Comparison of ENCODE assay signal across 10 cellular contexts in the genomic region with DNA sequence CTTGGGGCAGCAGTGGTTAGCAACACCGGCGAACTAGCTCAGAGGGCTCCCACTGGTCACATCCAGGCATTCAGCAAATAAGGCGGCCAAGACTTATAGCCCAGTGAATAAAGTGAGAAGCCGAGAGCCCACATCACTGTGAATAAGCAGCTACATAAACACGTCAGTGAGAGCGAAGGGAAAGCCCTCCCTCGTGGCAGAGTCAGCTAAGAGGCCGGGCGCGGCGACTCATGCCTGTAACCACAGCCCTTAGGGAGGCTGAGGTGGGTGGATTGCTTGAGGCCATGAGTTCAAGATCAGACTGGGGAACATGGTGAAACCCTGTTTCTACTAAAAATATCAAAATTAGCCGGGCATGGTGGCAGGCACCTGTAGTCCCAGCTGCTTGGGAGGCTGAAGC. TPM values are rescaled to one million over a fixed set of nuclear protein-coding genes. Genes with fewer than 3 reads are reported as not detected.
A peak's percentile ranks its signal among the peaks of the same experiment; 100 is the strongest.
DNase-seq lines count a peak whose midpoint lies in the region; ATAC-seq and TF ChIP-seq lines count a peak whose summit lies in the region.
"Had no signal": no experiment of that assay in that cellular context is flagged by ENCODE, and none has a peak within 500 bp of the region (broad histone marks: within the 10 kb centered on the region; RNA-seq: fewer than 3 reads in every experiment).

No MANE protein-coding gene starts in this region.

- H3K27me3 ChIP-seq in AG04450 (ENCODE audit: control insufficient read depth, insufficient read depth, low read length) (no peaks in the 10 kb centered on the region), right atrium auricular region (no peaks in the 10 kb centered on the region)
- no peaks in the 10 kb centered on the region for H3K27me3 ChIP-seq in naive thymus-derived CD4-positive, alpha-beta T cell (ENCODE audit: control insufficient read depth in 2 of 2, insufficient read depth in 2 of 2, low read length in 2 of 2)

- intact Hi-C loops in naive thymus-derived CD4-positive, alpha-beta T cell (cut with micrococcal nuclease), result loop anchor here in 1 of 2 donors (10.0 kb wide), 1 partner anchor 1175 kb away; a partner anchor contains a TSS

- no peak for ATAC-seq in naive thymus-derived CD4-positive, alpha-beta T cell
- ATAC-seq in HG03520 (IDR thresholded peaks at IDR 0.05; ENCODE audit: unreplicated experiment) (no peak), HG02885 (IDR thresholded peaks at IDR 0.05; ENCODE audit: poor library complexity, unreplicated experiment) (no peak), HG02884 (IDR thresholded peaks at IDR 0.05; ENCODE audit: unreplicated experiment) (no peak)

- H3K4me3 Mint-ChIP-seq in naive thymus-derived CD4-positive, alpha-beta T cell, result peak overlapping the region in 8 of 10 donors; percentile 5 to 57 (median 26)

- no peak for TF ChIP-seq CTCF in AG04450 (IDR thresholded peaks at IDR 0.05; ENCODE audit: low read depth, low read length)
- no peak for TF ChIP-seq CTCF in NB4 (IDR thresholded peaks at IDR 0.05; ENCODE audit: low read depth, low read length)
- no peak for TF ChIP-seq CTCF in right atrium auricular region (IDR thresholded peaks at IDR 0.05)

- peaks cover 9 to 40% (median 32%) of the 10 kb centered on the region in 7 donors for H3K4me1 Mint-ChIP-seq in naive thymus-derived CD4-positive, alpha-beta T cell

- peaks cover 0 to 6% (median 0%) of the 10 kb centered on the region in 5 donors for H3K36me3 Mint-ChIP-seq in naive thymus-derived CD4-positive, alpha-beta T cell

- no peaks in the 10 kb centered on the region for H3K27me3 Mint-ChIP-seq in naive thymus-derived CD4-positive, alpha-beta T cell

- H3K9me3 ChIP-seq in AG04450 (ENCODE audit: control insufficient read depth, insufficient read depth, low read length) (peaks cover 3% of the 10 kb centered on the region; the same call in 1 of the 2 replicates), right atrium auricular region (no peaks in the 10 kb centered on the region)
- H3K9me3 ChIP-seq in naive thymus-derived CD4-positive, alpha-beta T cell (ENCODE audit: control insufficient read depth in 2 of 3, low read length in 3 of 3), result no peaks in the 10 kb centered on the region

- no peak for TF ChIP-seq POLR2A in NB4 (IDR thresholded peaks at IDR 0.05; ENCODE audit: extremely low read depth, insufficient read length)

- CTCF ChIA-PET in AG04450 (lab: Charles Lee), result no interaction called here
- CTCF ChIA-PET in naive thymus-derived CD4-positive, alpha-beta T cell (lab: Charles Lee), result interaction anchor here (0.6 kb wide), 3 partner anchors 81 to 449 kb away, joined by 3 read pairs; no protein-coding TSS in a partner anchor

- H3K9me3 Mint-ChIP-seq in naive thymus-derived CD4-positive, alpha-beta T cell, result no peaks in the 10 kb centered on the region

- no peak overlapping the region for H3K4me3 ChIP-seq in AG04450 (ENCODE audit: low read depth, low read length)
- no peak overlapping the region for H3K4me3 ChIP-seq in NB4 (ENCODE audit: low read depth, low read length)
- H3K4me3 ChIP-seq in naive thymus-derived CD4-positive, alpha-beta T cell (ENCODE audit: low read length), result no peak overlapping the region
- no peak overlapping the region for H3K4me3 ChIP-seq in right atrium auricular region

- POLR2A ChIA-PET in AG04450 (lab: Yijun Ruan, JAX), result no interaction called here
- POLR2A ChIA-PET in naive thymus-derived CD4-positive, alpha-beta T cell (lab: Charles Lee), result interaction anchor here (1.0 to 1.7 kb wide), 2 partner anchors 11 to 38 kb away, joined by 3 to 4 read pairs; a partner anchor contains a TSS

- peak; percentile 41 for DNase-seq in AG04450 (ENCODE audit: low read depth, low spot score)
- peak; percentile 77 for DNase-seq in NB4 (ENCODE audit: low read depth)
- DNase-seq in activated T-helper 9 cell treated with anti-CD3 and anti-CD28 coated beads, Interleukin-2, amount 50 U/mL, for 16 hours (ENCODE audit: low read depth), result peak; percentile 58
- DNase-seq in naive thymus-derived CD4-positive, alpha-beta T cell, result peak in 1 of 9 donors; percentile 59
- no peak for DNase-seq in right atrium auricular region (ENCODE audit: low spot score)
- DNase-seq: NCI-H1694 treated with DMSO at 0.1 percent for 48 hours had no signal

- peaks cover 18 to 30% of the 10 kb centered on the region in 2 donors for H3K4me1 ChIP-seq in naive thymus-derived CD4-positive, alpha-beta T cell (ENCODE audit: control insufficient read depth in 2 of 2, insufficient read depth in 2 of 2, low read length in 2 of 2)
- peaks cover 0 to 7% of the 10 kb centered on the region in 2 donors for H3K4me1 ChIP-seq in right atrium auricular region

- H3K36me3 ChIP-seq in naive thymus-derived CD4-positive, alpha-beta T cell (ENCODE audit: control insufficient read depth in 2 of 3, insufficient read depth in 3 of 3, low read length in 3 of 3), result peaks cover 0 to 27% (median 0%) of the 10 kb centered on the region in 3 experiments
- H3K36me3 ChIP-seq in right atrium auricular region, result peaks cover 5% of the 10 kb centered on the region

- peak overlapping the region in 4 of 9 donors; percentile 14 to 45 (median 34) for H3K27ac Mint-ChIP-seq in naive thymus-derived CD4-positive, alpha-beta T cell

- H3K27ac ChIP-seq in AG04450 (ENCODE audit: low read depth, low read length) (no peak overlapping the region), right atrium auricular region (no peak overlapping the region)
- no peak overlapping the region for H3K27ac ChIP-seq in naive thymus-derived CD4-positive, alpha-beta T cell (ENCODE audit: low read depth, low read length)

RNA-seq across cellular contexts. Expression of a gene that starts 5.2 kb away (rescaled TPM):
- 7.3 and 9.5 TPM in 2 replicates for polyA plus RNA-seq in AG04450 (2011; rRNA removed)
- polyA minus RNA-seq in AG04450 (2011; rRNA and poly(A)+ RNA removed), result 7.5 and 9.9 TPM in 2 replicates
- 10 to 100 TPM; 32.5 to 49.8 (median 41.1) TPM for total RNA-seq in naive thymus-derived CD4-positive, alpha-beta T cell
- polyA plus RNA-seq in naive thymus-derived CD4-positive, alpha-beta T cell, result 1 to 10 TPM; 3.5 to 5.3 TPM
- 10 to 100 TPM in 1 of 2 donors, 1 to 10 TPM in 1; 7.5 to 11.7 TPM for total RNA-seq in right atrium auricular region

RNA-seq across cellular contexts. Expression of a gene that starts 37.0 kb away (rescaled TPM):
- polyA plus RNA-seq in AG04450 (2011; rRNA removed), result not detected in 2 replicates
- not detected in 2 replicates for polyA minus RNA-seq in AG04450 (2011; rRNA and poly(A)+ RNA removed)
- under 1 TPM in 3 of 5 experiments, not detected in 2; 0.17 to 0.93 (median 0.37) TPM for total RNA-seq in naive thymus-derived CD4-positive, alpha-beta T cell
- not detected for polyA plus RNA-seq in naive thymus-derived CD4-positive, alpha-beta T cell
- 1 to 10 TPM in 1 of 2 donors, under 1 TPM in 1; 0.56 to 1.1 TPM for total RNA-seq in right atrium auricular region
- total RNA-seq: lung microvascular endothelial cell had no signal

RNA-seq across cellular contexts. Expression of a gene that starts 37.8 kb away (rescaled TPM):
- 22.4 and 23.9 TPM in 2 replicates for polyA plus RNA-seq in AG04450 (2011; rRNA removed)
- polyA minus RNA-seq in AG04450 (2011; rRNA and poly(A)+ RNA removed), result 14.6 and 20.7 TPM in 2 replicates
- 100 to 1,000 TPM in 1 of 5 experiments, 10 to 100 TPM in 4; 37.5 to 102 (median 65.4) TPM for total RNA-seq in naive thymus-derived CD4-positive, alpha-beta T cell
- polyA plus RNA-seq in naive thymus-derived CD4-positive, alpha-beta T cell, result 10 to 100 TPM; 22.3 to 38.7 TPM
- total RNA-seq in right atrium auricular region, result 10 to 100 TPM; 21.9 to 32.7 TPM

RNA-seq across cellular contexts. Expression of a gene that starts 53.0 kb away (rescaled TPM):
- 28.4 and 29.6 TPM in 2 replicates for polyA plus RNA-seq in AG04450 (2011; rRNA removed)
- 9.9 and 10.1 TPM in 2 replicates for polyA minus RNA-seq in AG04450 (2011; rRNA and poly(A)+ RNA removed)
- total RNA-seq in naive thymus-derived CD4-positive, alpha-beta T cell, result 10 to 100 TPM; 12.0 to 65.7 (median 17.0) TPM
- 10 to 100 TPM; 34.9 to 45.7 TPM for polyA plus RNA-seq in naive thymus-derived CD4-positive, alpha-beta T cell
- total RNA-seq in right atrium auricular region, result 1 to 10 TPM; 6.4 to 6.6 TPM
